In the genomic region with DNA sequence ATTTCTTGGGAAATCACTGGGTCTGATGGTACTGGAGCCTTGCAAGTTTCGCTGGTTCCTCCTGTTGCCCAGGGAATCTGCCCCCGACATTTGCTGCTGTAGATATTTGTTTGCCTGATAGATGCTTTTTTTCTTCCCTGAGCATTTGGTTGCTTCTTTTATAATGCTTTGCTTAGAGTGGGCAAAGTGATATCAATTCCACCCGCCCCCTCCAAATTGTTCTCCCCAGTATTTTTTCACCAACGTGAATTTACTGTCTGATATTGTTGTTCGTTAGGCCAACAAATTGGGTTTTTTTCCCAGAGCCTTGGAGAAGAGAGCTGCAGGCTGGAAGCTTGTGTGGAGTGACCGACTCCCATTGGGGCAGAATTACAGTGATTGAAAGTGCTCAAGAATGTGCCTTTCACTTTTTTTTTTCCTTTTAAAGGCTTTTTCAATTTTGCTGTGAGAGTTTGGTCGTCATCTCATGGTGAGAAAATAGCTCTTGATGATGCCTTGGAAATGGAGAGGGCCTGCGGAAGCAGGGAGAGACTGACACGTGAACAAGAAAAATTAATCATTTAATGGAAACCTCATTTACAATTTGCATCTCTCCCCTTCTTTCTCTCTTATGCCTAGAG, we compare ENCODE assay signal across 8 cellular contexts. TPM values are rescaled to one million over a fixed set of nuclear protein-coding genes. Genes with fewer than 3 reads are reported as not detected.
DNase-seq lines count a peak whose midpoint lies in the region; ATAC-seq and TF ChIP-seq lines count a peak whose summit lies in the region.

No MANE protein-coding gene starts in this region.

- H3K4me3 ChIP-seq in GM12865 (ENCODE audit: low read depth, low read length) (peak overlapping the region; percentile 91), SJSA1 (peak overlapping the region; percentile 97), fibroblast of pulmonary artery (replicated peaks; ENCODE audit: low read depth, low read length) (peak overlapping the region; percentile 86), skeletal muscle satellite cell (ENCODE audit: low read length) (peak overlapping the region; percentile 23)

- H3K27ac ChIP-seq in SJSA1, result peak overlapping the region; percentile 80

- H3K27me3 ChIP-seq in SJSA1 (replicated peaks), result no peaks in the 10 kb centered on the region
- no peaks in the 10 kb centered on the region for H3K27me3 ChIP-seq in skeletal muscle satellite cell (ENCODE audit: control insufficient read depth, insufficient read depth, low read length)

- peaks cover 61% of the 10 kb centered on the region for H3K4me1 ChIP-seq in SJSA1 (replicated peaks)
- peaks cover 29% of the 10 kb centered on the region for H3K4me1 ChIP-seq in skeletal muscle satellite cell (ENCODE audit: control insufficient read depth, insufficient read depth, low read length)

- H3K9ac ChIP-seq in skeletal muscle satellite cell (ENCODE audit: low read depth, low read length), result peak overlapping the region; percentile 24

- TF ChIP-seq CTCF in GM12865 (IDR thresholded peaks at IDR 0.05; ENCODE audit: insufficient read depth, low read depth, low read length, missing control alignments), result no peak
- TF ChIP-seq CTCF in fibroblast of pulmonary artery (IDR thresholded peaks at IDR 0.05; ENCODE audit: low read length, missing control alignments), result no peak
- no peak for TF ChIP-seq CTCF in omental fat pad (IDR thresholded peaks at IDR 0.05)

- ATAC-seq in omental fat pad (ENCODE audit: low FRiP score), result no peak
- no peak for ATAC-seq in GM18517 (IDR thresholded peaks at IDR 0.05; ENCODE audit: unreplicated experiment)

- H3K4me2 ChIP-seq in skeletal muscle satellite cell (ENCODE audit: low read length), result peak overlapping the region; percentile 93

- H3K36me3 ChIP-seq in SJSA1, result peaks cover 25% of the 10 kb centered on the region
- H3K36me3 ChIP-seq in skeletal muscle satellite cell (ENCODE audit: insufficient read depth, low read length), result no peaks in the 10 kb centered on the region

- DNase-seq in GM12865 (ENCODE audit: low read depth), result no peak
- no peak for DNase-seq in SJSA1 (ENCODE audit: low read depth in 1 of 2, low spot score in 2 of 2)
- DNase-seq in fibroblast of pulmonary artery (ENCODE audit: low read depth), result peak; percentile 45
- DNase-seq in NCI-H524 (lab: John Stamatoyannopoulos, UW), result no peak
- DNase-seq in omental fat pad (ENCODE audit: low spot score), result no peak
- DNase-seq in NCI-H1092 (lab: John Stamatoyannopoulos, UW), result no peak

- H3K9me3 ChIP-seq in SJSA1 (replicated peaks), result no peaks in the 10 kb centered on the region
- no peaks in the 10 kb centered on the region for H3K9me3 ChIP-seq in skeletal muscle satellite cell (replicated peaks; ENCODE audit: low read length)

RNA-seq across cellular contexts. Expression of gene GRK5, which starts 2.5 kb away (rescaled TPM):
- 19.4 TPM in 2 replicates for total RNA-seq in SJSA1 (2014; rRNA removed; shearing (Covaris generic))
- 5.1 and 6.8 TPM in 2 replicates for total RNA-seq in skeletal muscle satellite cell (2012; rRNA removed)
- total RNA-seq in omental fat pad, result 10 to 100 TPM; 15.9 to 53.8 (median 18.4) TPM

RNA-seq across cellular contexts. Expression of gene PRDX3, which starts 31.2 kb away (rescaled TPM):
- total RNA-seq in SJSA1 (2014; rRNA removed; shearing (Covaris generic)), result 304 and 376 TPM in 2 replicates
- total RNA-seq in skeletal muscle satellite cell (2012; rRNA removed), result 164 and 171 TPM in 2 replicates
- 100 to 1,000 TPM; 125 to 201 (median 156) TPM for total RNA-seq in omental fat pad

RNA-seq across cellular contexts. Expression of gene SFXN4, which starts 44.3 kb away (rescaled TPM):
- total RNA-seq in SJSA1 (2014; rRNA removed; shearing (Covaris generic)), result 23.5 and 46.2 TPM in 2 replicates
- 17.5 and 26.0 TPM in 2 replicates for total RNA-seq in skeletal muscle satellite cell (2012; rRNA removed)
- 10 to 100 TPM; 17.1 to 30.1 (median 24.2) TPM for total RNA-seq in omental fat pad

Comparison
In these comparisons a context has a peak if more than half of its experiments do, and no peak if none do; other contexts are left out.
1. H3K4me3 ChIP-seq: peak in every context shown above with its lines; median percentile 97 in SJSA1; 91 in GM12865; 86 in fibroblast of pulmonary artery; 23 in skeletal muscle satellite cell.